In genomic region chr18:24837065-24837464, GRCh38 we compare ENCODE assay signal across 1 cellular context.
TF ChIP-seq lines count a peak whose summit lies in the region.

No MANE protein-coding gene starts in this region.

TF ChIP-seq in IMR-90, 13 proteins besides CTCF, POLR2A, EP300 and RAD21 (continued from another document):
- no peak for TF ChIP-seq ELK1 (IDR thresholded peaks at IDR 0.05; ENCODE audit: borderline replicate concordance, low read depth, low read length)
- 0 out of 2 replicates have a peak, but pooled peaks have one; percentile 2 for TF ChIP-seq MAFK (IDR thresholded peaks at IDR 0.05; ENCODE audit: low read depth, low read length)
- TF ChIP-seq SMC3 (IDR thresholded peaks at IDR 0.05; ENCODE audit: low read depth, low read length) = peak; percentile 2; the same call in 1 of the 2 replicates
- TF ChIP-seq RFX5 (IDR thresholded peaks at IDR 0.05; ENCODE audit: low read depth, low read length) = no peak
